In genomic region chr10:114548662-114549061, GRCh38 we compare ENCODE assay signal across 7 cellular contexts.
DNase-seq lines count a peak whose midpoint lies in the region; ATAC-seq, FAIRE-seq and TF ChIP-seq lines count a peak whose summit lies in the region.

No MANE protein-coding gene starts in this region.

- H3K4me2 ChIP-seq in OCI-LY3 (ENCODE audit: low read length) = peak overlapping the region; percentile 50; the same call in 1 of the 2 replicates

- H2AFZ ChIP-seq in OCI-LY3 (ENCODE audit: low read depth, low read length) = no peak overlapping the region

- TF ChIP-seq POLR2A in GM12891 (IDR thresholded peaks at IDR 0.05; ENCODE audit: low read depth, low read length) = no peak
- no peak for TF ChIP-seq POLR2A in prostate gland (IDR thresholded peaks at IDR 0.05)

- H3K27ac ChIP-seq in OCI-LY3 (ENCODE audit: low read length) (no peak overlapping the region), prostate gland (no peak overlapping the region)

- no peak overlapping the region for H3K9ac ChIP-seq in OCI-LY3 (ENCODE audit: low read length)

- DNase-seq in GM12891 (ENCODE audit: insufficient read length, low spot score) = no peak
- peak; percentile 70 for DNase-seq in fibroblast of mammary gland (ENCODE audit: low read depth)
- DNase-seq in prostate gland (ENCODE audit: low spot score) = peak; percentile 17
- DNase-seq in NCI-H526 treated with DMSO at 0.1 percent for 48 hours (lab: John Stamatoyannopoulos, UW) = no peak

- H3K36me3 ChIP-seq in OCI-LY3 (replicated peaks; ENCODE audit: low read depth, low read length) (no peaks in the 10 kb centered on the region), prostate gland (no peaks in the 10 kb centered on the region)

- H4K20me1 ChIP-seq in OCI-LY3 (ENCODE audit: insufficient read depth, low read length) = no peaks in the 10 kb centered on the region

- H3K9me3 ChIP-seq in OCI-LY3 (ENCODE audit: insufficient read depth, low read length) (no peaks in the 10 kb centered on the region), prostate gland (no peaks in the 10 kb centered on the region)

- H3K4me1 ChIP-seq in OCI-LY3 (ENCODE audit: low read length) (peaks cover 5% of the 10 kb centered on the region; the same call in 1 of the 2 replicates), prostate gland (replicated peaks) (no peaks in the 10 kb centered on the region)

- no peak overlapping the region for H3K4me3 ChIP-seq in OCI-LY3 (ENCODE audit: low read length)
- H3K4me3 ChIP-seq in fibroblast of mammary gland (ENCODE audit: control insufficient read depth, low read depth, low read length) = no peak overlapping the region
- H3K4me3 ChIP-seq in prostate gland = no peak overlapping the region

- intact Hi-C loops in prostate gland (cut with DNase I) = loop anchor here (2.0 kb wide), 2 partner anchors 78 to 244 kb away; no protein-coding TSS in a partner anchor

- no peaks in the 10 kb centered on the region for H3K79me2 ChIP-seq in OCI-LY3 (ENCODE audit: low read length)

- TF ChIP-seq CTCF in OCI-LY3 (IDR thresholded peaks at IDR 0.05; ENCODE audit: low read depth, low read length) (peak; percentile 52), fibroblast of mammary gland (conservative IDR thresholded peaks at IDR 0.05; ENCODE audit: control insufficient read depth, insufficient read depth, low read depth, low read length) (peak; percentile 61), prostate gland (IDR thresholded peaks at IDR 0.05) (peak in 3 of 4 experiments; percentile 41 to 68 (median 68))

- H3K27me3 ChIP-seq in OCI-LY3 (ENCODE audit: low read depth, low read length) (no peaks in the 10 kb centered on the region), prostate gland (replicated peaks; ENCODE audit: insufficient read depth) (no peaks in the 10 kb centered on the region)

- peak; percentile 65 for FAIRE-seq in GM12891 (lab: Jason Lieb, UNC)

- WGBS in prostate gland = 34% methylated on average over 5 of the region's 5 CpGs

- ATAC-seq in HG03135 (IDR thresholded peaks at IDR 0.05; ENCODE audit: unreplicated experiment) = no peak
- no peak for ATAC-seq in GM19324 (IDR thresholded peaks at IDR 0.05; ENCODE audit: low FRiP score, unreplicated experiment)

TF ChIP-seq in GM12891, 5 proteins besides CTCF, POLR2A, EP300 and RAD21:
- TF ChIP-seq TAF1 (IDR thresholded peaks at IDR 0.05; ENCODE audit: low read depth, low read length) (no peak), SPI1 (IDR thresholded peaks at IDR 0.05; ENCODE audit: low read depth, low read length) (no peak), POU2F2 (IDR thresholded peaks at IDR 0.05; ENCODE audit: low read depth, low read length) (no peak), POLR2AphosphoS5 (IDR thresholded peaks at IDR 0.05; ENCODE audit: low read depth, low read length) (no peak), PAX5 (IDR thresholded peaks at IDR 0.05; ENCODE audit: insufficient read depth, low read length, severe bottlenecking) (no peak)

Comparison
In these comparisons a context has a peak if more than half of its experiments do, and no peak if none do; other contexts are left out.
1. DNase-seq: peak in fibroblast of mammary gland (single experiment) and prostate gland (single experiment); none in GM12891 (single experiment) and NCI-H526 treated with DMSO at 0.1 percent for 48 hours (single experiment).
2. Peak in every context shown above with its lines, with median percentiles within 50 percentile points of each other: CTCF ChIP-seq.